14 cellular contexts compared by ENCODE assay signal in the genomic region with DNA sequence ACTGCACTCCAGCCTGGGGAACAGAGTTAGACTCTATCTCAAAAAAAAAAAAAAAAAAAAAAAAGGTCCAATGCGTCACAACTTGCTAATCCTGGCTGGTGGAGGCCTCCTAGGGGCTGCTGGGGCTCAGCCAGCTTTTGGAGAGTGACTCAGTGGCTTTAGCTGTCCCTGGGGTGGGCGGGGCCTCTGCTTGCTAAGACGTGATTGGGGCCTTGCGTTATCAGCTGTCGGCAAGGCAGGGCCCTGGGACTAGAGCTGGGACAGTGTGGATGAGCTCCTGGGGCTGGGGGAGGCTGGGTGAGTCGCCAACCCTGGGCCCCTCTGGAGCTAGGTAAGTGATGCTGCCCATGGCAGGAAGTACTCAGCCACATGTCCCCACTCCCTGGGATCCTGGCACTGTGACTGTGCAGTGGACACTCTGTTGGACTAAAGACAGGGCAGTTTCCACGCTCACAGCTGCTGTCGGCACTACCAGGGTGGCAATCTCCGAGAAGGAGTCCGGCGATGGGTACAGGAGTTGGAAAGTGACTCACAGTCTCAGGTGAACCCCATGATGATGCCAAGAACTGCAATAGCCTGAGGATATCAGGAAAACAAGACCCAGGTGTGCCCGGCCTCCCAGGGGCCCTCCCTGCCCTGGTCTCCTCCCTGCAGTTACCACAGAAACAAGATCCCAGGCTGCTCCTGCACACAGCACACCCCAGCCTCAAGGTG. TPM values are rescaled to one million over a fixed set of nuclear protein-coding genes. Genes with fewer than 3 reads are reported as not detected.
DNase-seq lines count a peak whose midpoint lies in the region; ATAC-seq, FAIRE-seq and TF ChIP-seq lines count a peak whose summit lies in the region.
"Had no signal": no experiment of that assay in that cellular context is flagged by ENCODE, and none has a peak within 500 bp of the region (broad histone marks: within the 10 kb centered on the region; RNA-seq: fewer than 3 reads in every experiment).

No MANE protein-coding gene starts in this region.

- H3K4me1 Mint-ChIP-seq in activated naive CD8-positive, alpha-beta T cell treated with anti-CD3 and anti-CD28 coated beads for 36 hours, result no peaks in the 10 kb centered on the region
- H3K4me1 Mint-ChIP-seq in T-cell, result no peaks in the 10 kb centered on the region
- H3K4me1 Mint-ChIP-seq: CD4-positive, CD25-positive, alpha-beta regulatory T cell; naive B cell had no signal

- POLR2A ChIA-PET in T-cell (lab: Charles Lee), result no interaction called here

- H3K27me3 Mint-ChIP-seq in activated naive CD8-positive, alpha-beta T cell treated with anti-CD3 and anti-CD28 coated beads for 36 hours, result peaks cover 4% of the 10 kb centered on the region
- H3K27me3 Mint-ChIP-seq in T-cell, result peaks cover 8 to 15% of the 10 kb centered on the region in 2 donors
- H3K27me3 Mint-ChIP-seq: CD4-positive, CD25-positive, alpha-beta regulatory T cell had no signal

- peak; percentile 57 for ATAC-seq in SK-N-SH treated with all-trans-retinoic acid at 6 μM for 48 hours
- no peak for ATAC-seq in T-cell (replicated peaks in 1 of 4)

- H3K4me3 Mint-ChIP-seq in activated naive CD8-positive, alpha-beta T cell treated with anti-CD3 and anti-CD28 coated beads for 36 hours, result no peak overlapping the region
- no peak overlapping the region for H3K4me3 Mint-ChIP-seq in T-cell
- H3K4me3 Mint-ChIP-seq: activated T-cell treated with anti-CD3 and anti-CD28 coated beads, Interleukin-2, amount 50 U/mL, for 24 hours; CD4-positive, CD25-positive, alpha-beta regulatory T cell; naive B cell had no signal

- in situ Hi-C loops in ACHN (cut with HindIII; ENCODE audit: low pct_ligation_motif_present, low pct_unique_long_range_greater_than_20kb, low sequenced_read_pairs), result no loop called here

- H3K27me3 ChIP-seq in H7 (ENCODE audit: control insufficient read depth, insufficient read depth, low read length), result no peaks in the 10 kb centered on the region

- H3K36me3 Mint-ChIP-seq in activated naive CD8-positive, alpha-beta T cell treated with anti-CD3 and anti-CD28 coated beads for 36 hours, result no peaks in the 10 kb centered on the region
- peaks cover 3% of the 10 kb centered on the region for H3K36me3 Mint-ChIP-seq in T-cell
- H3K36me3 Mint-ChIP-seq: CD4-positive, CD25-positive, alpha-beta regulatory T cell had no signal

- TF ChIP-seq POLR2A in GM12892 (IDR thresholded peaks at IDR 0.05; ENCODE audit: low read depth, low read length), result no peak

- peaks cover 7% of the 10 kb centered on the region for H3K9me3 Mint-ChIP-seq in activated naive CD8-positive, alpha-beta T cell treated with anti-CD3 and anti-CD28 coated beads for 36 hours
- peaks cover 0 to 8% (median 7%) of the 10 kb centered on the region in 3 donors for H3K9me3 Mint-ChIP-seq in T-cell

- CTCF ChIA-PET in T-cell (lab: Charles Lee), result no interaction called here

- H3K4me3 ChIP-seq in H7 (ENCODE audit: insufficient read depth, low read depth, low read length), result no peak overlapping the region

- peak; percentile 30 for DNase-seq in ACHN
- peak; percentile 38 for DNase-seq in H7
- peak; percentile 52 for DNase-seq in glomerular visceral epithelial cell (ENCODE audit: extremely low spot score)
- no peak for DNase-seq in GM12892 (ENCODE audit: insufficient read length)
- DNase-seq in activated naive CD8-positive, alpha-beta T cell treated with anti-CD3 and anti-CD28 coated beads for 36 hours, result no peak
- DNase-seq in T-cell, result no peak
- no peak for DNase-seq in cerebellar nuclear complex (lab: John Stamatoyannopoulos, UW)
- DNase-seq: activated T-cell treated with anti-CD3 and anti-CD28 coated beads, Interleukin-2, amount 50 U/mL, for 24 hours; CD4-positive, CD25-positive, alpha-beta regulatory T cell; naive B cell; NCI-H82; stimulated activated naive CD4-positive, alpha-beta T cell; T-helper 9 cell had no signal

- H3K36me3 ChIP-seq in H7 (replicated peaks; ENCODE audit: control insufficient read depth, insufficient read depth, low read length), result peaks cover 1% of the 10 kb centered on the region; the same call in 1 of the 2 replicates

- no peak for FAIRE-seq in GM12892 (lab: Jason Lieb, UNC)

- no peak overlapping the region for H3K27ac Mint-ChIP-seq in activated naive CD8-positive, alpha-beta T cell treated with anti-CD3 and anti-CD28 coated beads for 36 hours
- H3K27ac Mint-ChIP-seq in T-cell, result no peak overlapping the region
- H3K27ac Mint-ChIP-seq: activated T-cell treated with anti-CD3 and anti-CD28 coated beads, Interleukin-2, amount 50 U/mL, for 24 hours; CD4-positive, CD25-positive, alpha-beta regulatory T cell had no signal

TF ChIP-seq in SK-N-SH treated with all-trans-retinoic acid at 6 μM for 48 hours, 23 proteins besides CTCF, POLR2A, EP300 and RAD21:
- TF ChIP-seq, protein P1, sequence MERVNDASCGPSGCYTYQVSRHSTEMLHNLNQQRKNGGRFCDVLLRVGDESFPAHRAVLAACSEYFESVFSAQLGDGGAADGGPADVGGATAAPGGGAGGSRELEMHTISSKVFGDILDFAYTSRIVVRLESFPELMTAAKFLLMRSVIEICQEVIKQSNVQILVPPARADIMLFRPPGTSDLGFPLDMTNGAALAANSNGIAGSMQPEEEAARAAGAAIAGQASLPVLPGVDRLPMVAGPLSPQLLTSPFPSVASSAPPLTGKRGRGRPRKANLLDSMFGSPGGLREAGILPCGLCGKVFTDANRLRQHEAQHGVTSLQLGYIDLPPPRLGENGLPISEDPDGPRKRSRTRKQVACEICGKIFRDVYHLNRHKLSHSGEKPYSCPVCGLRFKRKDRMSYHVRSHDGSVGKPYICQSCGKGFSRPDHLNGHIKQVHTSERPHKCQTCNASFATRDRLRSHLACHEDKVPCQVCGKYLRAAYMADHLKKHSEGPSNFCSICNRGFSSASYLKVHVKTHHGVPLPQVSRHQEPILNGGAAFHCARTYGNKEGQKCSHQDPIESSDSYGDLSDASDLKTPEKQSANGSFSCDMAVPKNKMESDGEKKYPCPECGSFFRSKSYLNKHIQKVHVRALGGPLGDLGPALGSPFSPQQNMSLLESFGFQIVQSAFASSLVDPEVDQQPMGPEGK (CRISPR knock-in tag; IDR thresholded peaks at IDR 0.05; ENCODE audit: borderline replicate concordance), result no peak
- TF ChIP-seq ESRRG (CRISPR knock-in tag; IDR thresholded peaks at IDR 0.05) (no peak), BACH2 (CRISPR knock-in tag; IDR thresholded peaks at IDR 0.05; ENCODE audit: borderline replicate concordance) (no peak), ZFP30 (CRISPR knock-in tag; IDR thresholded peaks at IDR 0.05) (no peak), ZNF8 (CRISPR knock-in tag; IDR thresholded peaks at IDR 0.05) (no peak), ZC3H10 (CRISPR knock-in tag; IDR thresholded peaks at IDR 0.05) (no peak)
TF ChIP-seq in SK-N-SH treated with all-trans-retinoic acid at 6 μM for 48 hours: peak in this region for 0.

RNA-seq across cellular contexts. Expression of a gene that starts 32.2 kb away (rescaled TPM):
- not detected in 2 replicates for total RNA-seq in H7 (2014; rRNA removed; shearing (Covaris generic))
- 0.40 TPM for polyA plus RNA-seq in GM12892 (2012; ENCODE audit: missing spikeins)
- not detected for total RNA-seq in activated naive CD8-positive, alpha-beta T cell treated with anti-CD3 and anti-CD28 coated beads for 36 hours
- under 1 TPM in 3 of 5 donors, not detected in 2; 0.15 to 0.44 (median 0.30) TPM for total RNA-seq in T-cell
- polyA plus RNA-seq: CD4-positive, CD25-positive, alpha-beta regulatory T cell had no signal

Comparison
In these comparisons a context has a peak if more than half of its experiments do, and no peak if none do; other contexts are left out.
1. DNase-seq: peak in ACHN (single experiment), H7 (single experiment) and glomerular visceral epithelial cell (single experiment); none in GM12892 (single experiment), activated naive CD8-positive, alpha-beta T cell treated with anti-CD3 and anti-CD28 coated beads for 36 hours (single experiment), T-cell (0 of 34) and cerebellar nuclear complex (0 of 2).